In genomic region chr19:47633516-47633915, GRCh38 we compare ENCODE assay signal across 16 cellular contexts. TPM values are rescaled to one million over a fixed set of nuclear protein-coding genes. Genes with fewer than 3 reads are reported as not detected.
DNase-seq lines count a peak whose midpoint lies in the region; ATAC-seq and TF ChIP-seq lines count a peak whose summit lies in the region.
"Had no signal": no experiment of that assay in that cellular context is flagged by ENCODE, and none has a peak within 500 bp of the region (broad histone marks: within the 10 kb centered on the region; RNA-seq: fewer than 3 reads in every experiment).

No MANE protein-coding gene starts in this region.

- H4K8ac ChIP-seq in trophoblast cell (ENCODE audit: low read depth, low read length): no peak overlapping the region

- no peak overlapping the region for H3K9ac ChIP-seq in trophoblast cell (ENCODE audit: low read length)

- H3K4ac ChIP-seq in trophoblast cell (ENCODE audit: low read depth, low read length): peak overlapping the region; percentile 72

- H3K27me3 ChIP-seq in trophoblast cell (ENCODE audit: insufficient read depth, low read length): no peaks in the 10 kb centered on the region
- H3K27me3 ChIP-seq in upper lobe of left lung: no peaks in the 10 kb centered on the region
- H3K27me3 ChIP-seq: ascending aorta, BE2C had no signal

- no peak overlapping the region for H2BK120ac ChIP-seq in trophoblast cell (ENCODE audit: insufficient read depth, low read length, poor library complexity)

- no peak for TF ChIP-seq EP300 in upper lobe of left lung (IDR thresholded peaks at IDR 0.05)

- H2BK5ac ChIP-seq in trophoblast cell (ENCODE audit: low read depth, low read length, poor library complexity): no peak overlapping the region

- H3K36me3 ChIP-seq in trophoblast cell (ENCODE audit: control insufficient read depth in 1 of 2, insufficient read depth in 2 of 2, low read length in 2 of 2) (peaks cover 0 to 4% of the 10 kb centered on the region in 2 experiments), upper lobe of left lung (no peaks in the 10 kb centered on the region)
- H3K36me3 ChIP-seq: ascending aorta had no signal

- peaks cover 15 to 16% of the 10 kb centered on the region in 2 experiments for H3K4me1 ChIP-seq in trophoblast cell (ENCODE audit: control insufficient read depth in 1 of 2, insufficient read depth in 2 of 2, low read length in 2 of 2)
- H3K4me1 ChIP-seq in upper lobe of left lung: peaks cover 10 to 45% (median 20%) of the 10 kb centered on the region in 4 donors
- H3K4me1 ChIP-seq: BE2C had no signal

- no CpG with 5 or more reads among the region's 4 CpGs for whole genome bisulfite sequencing in trophoblast cell (ENCODE audit: extremely low coverage, insufficient coverage, insufficient read length)
- WGBS in upper lobe of left lung, 2 donors: 91% methylated on average over 4 of the region's 4 CpGs

- H3K9me3 ChIP-seq in trophoblast cell (ENCODE audit: insufficient read depth, low read depth, low read length) (no peaks in the 10 kb centered on the region), upper lobe of left lung (no peaks in the 10 kb centered on the region)
- H3K9me3 ChIP-seq: ascending aorta, BE2C had no signal

- no peak overlapping the region for H2AK5ac ChIP-seq in trophoblast cell (ENCODE audit: low read length)

- H3K4me3 ChIP-seq in trophoblast cell (ENCODE audit: low read depth, low read length) (no peak overlapping the region), upper lobe of left lung (no peak overlapping the region)
- H3K4me3 ChIP-seq: ascending aorta had no signal

- H3K79me2 ChIP-seq in trophoblast cell (ENCODE audit: control insufficient read depth, insufficient read depth, low read length, poor library complexity): peaks cover 11% of the 10 kb centered on the region

- TF ChIP-seq CTCF in upper lobe of left lung (IDR thresholded peaks at IDR 0.05): no peak

- peak overlapping the region; percentile 8 for H4K91ac ChIP-seq in trophoblast cell (ENCODE audit: low read depth, low read length)

- H4K12ac ChIP-seq in trophoblast cell (ENCODE audit: low read depth, low read length): no peak overlapping the region

- no peak overlapping the region for H2BK12ac ChIP-seq in trophoblast cell (ENCODE audit: low read length)

- ATAC-seq in upper lobe of left lung (ENCODE audit: low FRiP score in 2 of 2): no peak
- ATAC-seq in GM19455 (IDR thresholded peaks at IDR 0.05; ENCODE audit: unreplicated experiment): no peak

- H3K79me1 ChIP-seq in trophoblast cell (ENCODE audit: low read length): peaks cover 5% of the 10 kb centered on the region

- H3K18ac ChIP-seq in trophoblast cell (ENCODE audit: low read length): no peak overlapping the region

- H3K4me2 ChIP-seq in trophoblast cell (ENCODE audit: low read length): no peak overlapping the region

- H3K14ac ChIP-seq in trophoblast cell (ENCODE audit: low read length): no peak overlapping the region

- in situ Hi-C loops in Caki2 (cut with HindIII; ENCODE audit: low pct_unique_long_range_greater_than_20kb, low sequenced_read_pairs): no loop called here

- H2AFZ ChIP-seq in trophoblast cell (ENCODE audit: insufficient read depth, low read length, poor library complexity): no peak overlapping the region

- no peak overlapping the region for H3K23ac ChIP-seq in trophoblast cell (ENCODE audit: low read length)

- DNase-seq in Caki2 (ENCODE audit: low read depth) (peak; percentile 14), NCI-H2196 (lab: John Stamatoyannopoulos, UW; ENCODE audit: unreplicated experiment) (peak; percentile 63), epithelial cell of prostate (ENCODE audit: low read depth, low spot score) (peak; percentile 66), trophoblast cell (peak in 1 of 2 donors; percentile 68), mesenteric fat pad (ENCODE audit: low spot score) (no peak), upper lobe of left lung (no peak)
- DNase-seq in stimulated activated CD4-positive, alpha-beta T cell treated with anti-CD3 and anti-CD28 coated beads, Interleukin-4, amount 100 ng/mL, for 1 hour: no peak
- DNase-seq: activated CD4-positive, alpha-beta T cell treated with anti-CD3 and anti-CD28 coated beads, Interleukin-2, amount 10 ng/mL, durations not matched to agents 7 days and 5 days; BE2C; effector memory CD4-positive, alpha-beta T cell; IMR-90; mesenchymal stem cell; stimulated activated CD4-positive, alpha-beta T cell treated with anti-CD3 and anti-CD28 coated beads, Interleukin-4, amount 100 ng/mL, for 4 hours; stimulated activated naive CD4-positive, alpha-beta T cell treated with Interleukin-2 at 50 U/mL for 16 hours had no signal

- peak overlapping the region; percentile 30 for H3K27ac ChIP-seq in epithelial cell of prostate
- H3K27ac ChIP-seq in trophoblast cell (ENCODE audit: low read depth, low read length): no peak overlapping the region
- no peak overlapping the region for H3K27ac ChIP-seq in upper lobe of left lung

- TF ChIP-seq POLR2A in upper lobe of left lung (IDR thresholded peaks at IDR 0.05): no peak

RNA-seq across cellular contexts. Expression of gene BICRA, which starts 24.6 kb away (rescaled TPM):
- total RNA-seq in Caki2 (2014; rRNA removed; shearing (Covaris generic); ENCODE audit: low replicate concordance): 0.29 and 0.34 TPM in 2 replicates
- polyA plus RNA-seq in trophoblast cell (2013): 16.3 and 17.4 TPM in 2 replicates
- 14.5 TPM for total RNA-seq in mesenteric fat pad
- 10 to 100 TPM in 4 of 6 donors, 1 to 10 TPM in 2; 5.0 to 66.1 (median 15.2) TPM for total RNA-seq in upper lobe of left lung

Comparison
In these comparisons a context has a peak if more than half of its experiments do, and no peak if none do; other contexts are left out.
1. DNase-seq: peak in Caki2 (single experiment), NCI-H2196 (single experiment) and epithelial cell of prostate (single experiment); none in stimulated activated CD4-positive, alpha-beta T cell treated with anti-CD3 and anti-CD28 coated beads, Interleukin-4, amount 100 ng/mL, for 1 hour (single experiment), mesenteric fat pad (single experiment) and upper lobe of left lung (0 of 2).